In the genomic region with DNA sequence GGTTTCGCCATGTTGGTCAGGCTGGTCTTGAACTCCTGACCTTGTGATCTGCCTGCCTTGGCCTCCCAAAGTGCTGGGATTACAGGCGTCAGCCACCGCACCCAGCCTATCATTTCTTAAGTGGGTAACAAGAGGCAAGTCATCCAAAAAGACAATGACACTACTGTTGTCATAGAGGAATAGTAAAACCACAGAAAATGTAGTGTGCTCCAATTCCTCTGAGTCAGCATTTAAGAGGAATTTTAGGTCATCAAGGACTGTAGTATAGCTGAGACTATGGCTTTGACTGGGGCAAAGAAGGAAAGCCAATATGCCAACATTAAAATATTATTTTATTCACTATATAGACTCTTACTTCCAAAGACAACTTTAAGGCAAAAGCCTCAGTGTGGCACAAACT, we compare ENCODE assay signal across 1 cellular context.
A peak's percentile ranks its signal among the peaks of the same experiment; 100 is the strongest.
TF ChIP-seq lines count a peak whose summit lies in the region.

No MANE protein-coding gene starts in this region.

TF ChIP-seq in H1, 55 proteins besides CTCF, POLR2A, EP300 and RAD21:
- TF ChIP-seq MAFK (IDR thresholded peaks at IDR 0.05; ENCODE audit: low read depth, low read length), result peak; percentile 33; the same call in 1 of the 2 replicates
- TF ChIP-seq MAX (IDR thresholded peaks at IDR 0.05), result no peak
- no peak for TF ChIP-seq CEBPB (IDR thresholded peaks at IDR 0.05; ENCODE audit: low read depth, low read length)
